In the genomic region with DNA sequence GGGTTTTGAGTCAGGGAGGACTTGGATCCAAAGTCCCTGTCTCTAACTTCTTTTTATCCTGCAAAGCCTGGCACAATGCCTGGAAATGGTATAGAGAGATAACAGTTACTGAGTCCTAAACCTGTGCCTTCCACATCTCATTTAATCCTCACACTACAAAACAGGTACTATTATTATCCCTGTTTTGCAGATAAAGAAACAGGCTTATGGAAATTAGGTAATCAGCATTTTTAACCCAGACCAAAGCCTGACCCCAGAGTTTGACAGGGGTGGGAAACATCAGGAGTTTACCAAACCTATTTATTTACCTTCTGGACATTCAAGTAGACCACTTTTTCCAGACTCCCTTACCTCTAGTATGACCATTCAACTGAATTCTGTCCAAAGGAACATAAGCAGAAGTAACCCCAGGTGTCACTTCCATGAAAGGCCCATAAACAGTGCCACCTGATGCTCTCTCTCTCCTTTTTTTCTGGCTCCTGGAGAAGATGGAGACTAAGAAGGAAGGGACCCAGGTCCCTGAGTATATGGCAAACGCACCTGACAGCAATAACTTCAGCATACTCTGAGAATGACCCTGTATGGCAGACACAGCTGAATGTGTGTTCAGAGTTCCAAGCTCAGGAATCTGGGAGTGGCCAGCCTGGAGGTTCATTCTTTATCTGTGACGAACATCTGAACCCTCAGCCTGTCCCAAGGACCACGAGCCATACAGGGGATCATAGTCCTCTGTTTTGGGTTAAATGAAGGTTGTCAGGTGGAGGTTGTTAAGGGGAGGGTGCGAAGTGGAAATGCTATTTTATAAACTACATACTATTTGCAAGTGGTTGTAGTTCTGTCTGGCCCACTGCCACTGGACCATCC, we compare ENCODE assay signal across 1 cellular context.
A peak's percentile ranks its signal among the peaks of the same experiment; 100 is the strongest.
TF ChIP-seq lines count a peak whose summit lies in the region.

No MANE protein-coding gene starts in this region.

TF ChIP-seq in HepG2, 621 proteins besides CTCF, POLR2A, EP300 and RAD21 (continued from another document and continues in another):
- TF ChIP-seq ZNF781 (CRISPR knock-in tag; IDR thresholded peaks at IDR 0.05; ENCODE audit: borderline replicate concordance, not compliant biosample characterization), result no peak
- TF ChIP-seq SALL2 (CRISPR knock-in tag; IDR thresholded peaks at IDR 0.05), result no peak
- 0 out of 2 replicates have a peak, but pooled peaks have one; percentile 40 for TF ChIP-seq ZMYM4 (CRISPR knock-in tag; IDR thresholded peaks at IDR 0.05)
- no peak for TF ChIP-seq DMAP1 (CRISPR knock-in tag; IDR thresholded peaks at IDR 0.05)
- peak; percentile 66 for TF ChIP-seq RARA (CRISPR knock-in tag; IDR thresholded peaks at IDR 0.05)
- TF ChIP-seq MATR3 (CRISPR knock-in tag; IDR thresholded peaks at IDR 0.05), result no peak
- TF ChIP-seq SNAI1 (CRISPR knock-in tag; IDR thresholded peaks at IDR 0.05; ENCODE audit: borderline replicate concordance), result 0 out of 2 replicates have a peak, but pooled peaks have one; percentile 51
- TF ChIP-seq, protein P1, sequence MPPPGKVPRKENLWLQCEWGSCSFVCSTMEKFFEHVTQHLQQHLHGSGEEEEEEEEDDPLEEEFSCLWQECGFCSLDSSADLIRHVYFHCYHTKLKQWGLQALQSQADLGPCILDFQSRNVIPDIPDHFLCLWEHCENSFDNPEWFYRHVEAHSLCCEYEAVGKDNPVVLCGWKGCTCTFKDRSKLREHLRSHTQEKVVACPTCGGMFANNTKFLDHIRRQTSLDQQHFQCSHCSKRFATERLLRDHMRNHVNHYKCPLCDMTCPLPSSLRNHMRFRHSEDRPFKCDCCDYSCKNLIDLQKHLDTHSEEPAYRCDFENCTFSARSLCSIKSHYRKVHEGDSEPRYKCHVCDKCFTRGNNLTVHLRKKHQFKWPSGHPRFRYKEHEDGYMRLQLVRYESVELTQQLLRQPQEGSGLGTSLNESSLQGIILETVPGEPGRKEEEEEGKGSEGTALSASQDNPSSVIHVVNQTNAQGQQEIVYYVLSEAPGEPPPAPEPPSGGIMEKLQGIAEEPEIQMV (CRISPR knock-in tag; IDR thresholded peaks at IDR 0.05; ENCODE audit: low read depth), result no peak
- TF ChIP-seq, protein P2, sequence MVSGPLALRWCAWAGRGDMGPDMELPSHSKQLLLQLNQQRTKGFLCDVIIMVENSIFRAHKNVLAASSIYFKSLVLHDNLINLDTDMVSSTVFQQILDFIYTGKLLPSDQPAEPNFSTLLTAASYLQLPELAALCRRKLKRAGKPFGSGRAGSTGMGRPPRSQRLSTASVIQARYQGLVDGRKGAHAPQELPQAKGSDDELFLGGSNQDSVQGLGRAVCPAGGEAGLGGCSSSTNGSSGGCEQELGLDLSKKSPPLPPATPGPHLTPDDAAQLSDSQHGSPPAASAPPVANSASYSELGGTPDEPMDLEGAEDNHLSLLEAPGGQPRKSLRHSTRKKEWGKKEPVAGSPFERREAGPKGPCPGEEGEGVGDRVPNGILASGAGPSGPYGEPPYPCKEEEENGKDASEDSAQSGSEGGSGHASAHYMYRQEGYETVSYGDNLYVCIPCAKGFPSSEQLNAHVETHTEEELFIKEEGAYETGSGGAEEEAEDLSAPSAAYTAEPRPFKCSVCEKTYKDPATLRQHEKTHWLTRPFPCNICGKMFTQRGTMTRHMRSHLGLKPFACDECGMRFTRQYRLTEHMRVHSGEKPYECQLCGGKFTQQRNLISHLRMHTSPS (CRISPR knock-in tag; IDR thresholded peaks at IDR 0.05; ENCODE audit: low read depth), result no peak
- TF ChIP-seq ZNF674 (CRISPR knock-in tag; IDR thresholded peaks at IDR 0.05; ENCODE audit: low read depth), result no peak
- no peak; the same call in 1 of the 2 replicates for TF ChIP-seq SSRP1 (CRISPR knock-in tag; IDR thresholded peaks at IDR 0.05)
- TF ChIP-seq REPIN1 (CRISPR knock-in tag; IDR thresholded peaks at IDR 0.05; ENCODE audit: borderline replicate concordance, low read depth), result peak; percentile 48; the same call in 1 of the 2 replicates
- TF ChIP-seq, protein P3, sequence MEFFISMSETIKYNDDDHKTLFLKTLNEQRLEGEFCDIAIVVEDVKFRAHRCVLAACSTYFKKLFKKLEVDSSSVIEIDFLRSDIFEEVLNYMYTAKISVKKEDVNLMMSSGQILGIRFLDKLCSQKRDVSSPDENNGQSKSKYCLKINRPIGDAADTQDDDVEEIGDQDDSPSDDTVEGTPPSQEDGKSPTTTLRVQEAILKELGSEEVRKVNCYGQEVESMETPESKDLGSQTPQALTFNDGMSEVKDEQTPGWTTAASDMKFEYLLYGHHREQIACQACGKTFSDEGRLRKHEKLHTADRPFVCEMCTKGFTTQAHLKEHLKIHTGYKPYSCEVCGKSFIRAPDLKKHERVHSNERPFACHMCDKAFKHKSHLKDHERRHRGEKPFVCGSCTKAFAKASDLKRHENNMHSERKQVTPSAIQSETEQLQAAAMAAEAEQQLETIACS (CRISPR knock-in tag; IDR thresholded peaks at IDR 0.05), result no peak
- TF ChIP-seq, protein P4, sequence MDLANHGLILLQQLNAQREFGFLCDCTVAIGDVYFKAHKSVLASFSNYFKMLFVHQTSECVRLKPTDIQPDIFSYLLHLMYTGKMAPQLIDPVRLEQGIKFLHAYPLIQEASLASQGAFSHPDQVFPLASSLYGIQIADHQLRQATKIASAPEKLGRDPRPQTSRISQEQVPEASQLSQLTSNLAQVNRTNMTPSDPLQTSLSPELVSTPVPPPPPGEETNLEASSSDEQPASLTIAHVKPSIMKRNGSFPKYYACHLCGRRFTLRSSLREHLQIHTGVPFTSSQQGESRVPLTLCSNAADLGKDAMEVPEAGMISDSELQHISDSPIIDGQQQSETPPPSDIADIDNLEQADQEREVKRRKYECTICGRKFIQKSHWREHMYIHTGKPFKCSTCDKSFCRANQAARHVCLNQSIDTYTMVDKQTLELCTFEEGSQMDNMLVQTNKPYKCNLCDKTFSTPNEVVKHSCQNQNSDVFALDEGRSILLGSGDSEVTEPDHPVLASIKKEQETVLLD (CRISPR knock-in tag; IDR thresholded peaks at IDR 0.05; ENCODE audit: low read depth), result no peak
- 0 out of 2 replicates have a peak, but pooled peaks have one; percentile 52 for TF ChIP-seq ZNF589 (CRISPR knock-in tag; conservative IDR thresholded peaks at IDR 0.05)
- TF ChIP-seq, protein P5, sequence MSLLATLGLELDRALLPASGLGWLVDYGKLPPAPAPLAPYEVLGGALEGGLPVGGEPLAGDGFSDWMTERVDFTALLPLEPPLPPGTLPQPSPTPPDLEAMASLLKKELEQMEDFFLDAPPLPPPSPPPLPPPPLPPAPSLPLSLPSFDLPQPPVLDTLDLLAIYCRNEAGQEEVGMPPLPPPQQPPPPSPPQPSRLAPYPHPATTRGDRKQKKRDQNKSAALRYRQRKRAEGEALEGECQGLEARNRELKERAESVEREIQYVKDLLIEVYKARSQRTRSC (CRISPR knock-in tag; IDR thresholded peaks at IDR 0.05; ENCODE audit: low read depth), result no peak
- no peak for TF ChIP-seq FOXC1 (CRISPR knock-in tag; IDR thresholded peaks at IDR 0.05; ENCODE audit: borderline replicate concordance)
- TF ChIP-seq ZNF577 (CRISPR knock-in tag; IDR thresholded peaks at IDR 0.05; ENCODE audit: borderline replicate concordance, low read depth), result no peak
- TF ChIP-seq ZNF75D (CRISPR knock-in tag; IDR thresholded peaks at IDR 0.05; ENCODE audit: borderline replicate concordance), result no peak
- no peak for TF ChIP-seq ZNF83 (CRISPR knock-in tag; IDR thresholded peaks at IDR 0.05; ENCODE audit: borderline replicate concordance)
- 0 out of 2 replicates have a peak, but pooled peaks have one; percentile 22 for TF ChIP-seq ZBTB7B (CRISPR knock-in tag; IDR thresholded peaks at IDR 0.05)
- TF ChIP-seq SALL1 (CRISPR knock-in tag; IDR thresholded peaks at IDR 0.05), result peak; percentile 58
- no peak for TF ChIP-seq PCBP2 (optimal IDR thresholded peaks at IDR 0.05; ENCODE audit: low read depth, low read length, poor library complexity, severe bottlenecking)
- no peak for TF ChIP-seq ZBTB1 (CRISPR knock-in tag; IDR thresholded peaks at IDR 0.05; ENCODE audit: borderline replicate concordance)
- no peak for TF ChIP-seq GPN1 (CRISPR knock-in tag; IDR thresholded peaks at IDR 0.05; ENCODE audit: borderline replicate concordance)
- TF ChIP-seq, protein P6, sequence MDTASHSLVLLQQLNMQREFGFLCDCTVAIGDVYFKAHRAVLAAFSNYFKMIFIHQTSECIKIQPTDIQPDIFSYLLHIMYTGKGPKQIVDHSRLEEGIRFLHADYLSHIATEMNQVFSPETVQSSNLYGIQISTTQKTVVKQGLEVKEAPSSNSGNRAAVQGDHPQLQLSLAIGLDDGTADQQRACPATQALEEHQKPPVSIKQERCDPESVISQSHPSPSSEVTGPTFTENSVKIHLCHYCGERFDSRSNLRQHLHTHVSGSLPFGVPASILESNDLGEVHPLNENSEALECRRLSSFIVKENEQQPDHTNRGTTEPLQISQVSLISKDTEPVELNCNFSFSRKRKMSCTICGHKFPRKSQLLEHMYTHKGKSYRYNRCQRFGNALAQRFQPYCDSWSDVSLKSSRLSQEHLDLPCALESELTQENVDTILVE (CRISPR knock-in tag; IDR thresholded peaks at IDR 0.05), result 0 out of 2 replicates have a peak, but pooled peaks have one; percentile 26
- TF ChIP-seq ESRRA (CRISPR knock-in tag; IDR thresholded peaks at IDR 0.05; ENCODE audit: low read depth), result peak; percentile 98
- no peak for TF ChIP-seq SRY (CRISPR knock-in tag; IDR thresholded peaks at IDR 0.05)
- no peak for TF ChIP-seq FOXK1 (CRISPR knock-in tag; IDR thresholded peaks at IDR 0.05; ENCODE audit: borderline replicate concordance, low read depth)
- no peak for TF ChIP-seq ZFP82 (CRISPR knock-in tag; IDR thresholded peaks at IDR 0.05; ENCODE audit: borderline replicate concordance)
- TF ChIP-seq, protein P7, sequence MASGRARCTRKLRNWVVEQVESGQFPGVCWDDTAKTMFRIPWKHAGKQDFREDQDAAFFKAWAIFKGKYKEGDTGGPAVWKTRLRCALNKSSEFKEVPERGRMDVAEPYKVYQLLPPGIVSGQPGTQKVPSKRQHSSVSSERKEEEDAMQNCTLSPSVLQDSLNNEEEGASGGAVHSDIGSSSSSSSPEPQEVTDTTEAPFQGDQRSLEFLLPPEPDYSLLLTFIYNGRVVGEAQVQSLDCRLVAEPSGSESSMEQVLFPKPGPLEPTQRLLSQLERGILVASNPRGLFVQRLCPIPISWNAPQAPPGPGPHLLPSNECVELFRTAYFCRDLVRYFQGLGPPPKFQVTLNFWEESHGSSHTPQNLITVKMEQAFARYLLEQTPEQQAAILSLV (CRISPR knock-in tag; IDR thresholded peaks at IDR 0.05; ENCODE audit: borderline replicate concordance), result no peak
- no peak for TF ChIP-seq AGO1 (IDR thresholded peaks at IDR 0.05; ENCODE audit: low read depth, low read length, poor library complexity, severe bottlenecking)
- peak; percentile 15; the same call in 1 of the 2 replicates for TF ChIP-seq GATA4 (IDR thresholded peaks at IDR 0.05; ENCODE audit: borderline replicate concordance, low read depth)
- no peak for TF ChIP-seq ZNF615 (CRISPR knock-in tag; IDR thresholded peaks at IDR 0.05; ENCODE audit: borderline replicate concordance)
- no peak for TF ChIP-seq ZNF703 (CRISPR knock-in tag; IDR thresholded peaks at IDR 0.05; ENCODE audit: borderline replicate concordance)
- TF ChIP-seq ZKSCAN1 (IDR thresholded peaks at IDR 0.05; ENCODE audit: low read length), result no peak
- peak; percentile 42; the same call in 1 of the 2 replicates for TF ChIP-seq ZNF614 (CRISPR knock-in tag; IDR thresholded peaks at IDR 0.05; ENCODE audit: borderline replicate concordance)
- no peak for TF ChIP-seq ZNF768 (CRISPR knock-in tag; IDR thresholded peaks at IDR 0.05)
- TF ChIP-seq, protein P8, sequence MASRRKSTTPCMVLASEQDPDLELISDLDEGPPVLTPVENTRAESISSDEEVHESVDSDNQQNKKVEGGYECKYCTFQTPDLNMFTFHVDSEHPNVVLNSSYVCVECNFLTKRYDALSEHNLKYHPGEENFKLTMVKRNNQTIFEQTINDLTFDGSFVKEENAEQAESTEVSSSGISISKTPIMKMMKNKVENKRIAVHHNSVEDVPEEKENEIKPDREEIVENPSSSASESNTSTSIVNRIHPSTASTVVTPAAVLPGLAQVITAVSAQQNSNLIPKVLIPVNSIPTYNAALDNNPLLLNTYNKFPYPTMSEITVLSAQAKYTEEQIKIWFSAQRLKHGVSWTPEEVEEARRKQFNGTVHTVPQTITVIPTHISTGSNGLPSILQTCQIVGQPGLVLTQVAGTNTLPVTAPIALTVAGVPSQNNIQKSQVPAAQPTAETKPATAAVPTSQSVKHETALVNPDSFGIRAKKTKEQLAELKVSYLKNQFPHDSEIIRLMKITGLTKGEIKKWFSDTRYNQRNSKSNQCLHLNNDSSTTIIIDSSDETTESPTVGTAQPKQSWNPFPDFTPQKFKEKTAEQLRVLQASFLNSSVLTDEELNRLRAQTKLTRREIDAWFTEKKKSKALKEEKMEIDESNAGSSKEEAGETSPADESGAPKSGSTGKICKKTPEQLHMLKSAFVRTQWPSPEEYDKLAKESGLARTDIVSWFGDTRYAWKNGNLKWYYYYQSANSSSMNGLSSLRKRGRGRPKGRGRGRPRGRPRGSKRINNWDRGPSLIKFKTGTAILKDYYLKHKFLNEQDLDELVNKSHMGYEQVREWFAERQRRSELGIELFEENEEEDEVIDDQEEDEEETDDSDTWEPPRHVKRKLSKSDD (CRISPR knock-in tag; IDR thresholded peaks at IDR 0.05; ENCODE audit: low read depth), result no peak
- no peak for TF ChIP-seq ZNF530 (CRISPR knock-in tag; IDR thresholded peaks at IDR 0.05; ENCODE audit: low read depth)
- no peak for TF ChIP-seq ZNF547 (CRISPR knock-in tag; IDR thresholded peaks at IDR 0.05)
- no peak for TF ChIP-seq GTF2F1 (IDR thresholded peaks at IDR 0.05; ENCODE audit: low read length)
- no peak for TF ChIP-seq ZNF101 (CRISPR knock-in tag; IDR thresholded peaks at IDR 0.05; ENCODE audit: borderline replicate concordance, low read depth)
- TF ChIP-seq SOX6 (IDR thresholded peaks at IDR 0.05), result no peak
- no peak for TF ChIP-seq SOX6 (CRISPR knock-in tag; IDR thresholded peaks at IDR 0.05)
- TF ChIP-seq RCOR2 (CRISPR knock-in tag; IDR thresholded peaks at IDR 0.05), result 0 out of 2 replicates have a peak, but pooled peaks have one; percentile 18
- TF ChIP-seq PCBP1 (IDR thresholded peaks at IDR 0.05; ENCODE audit: borderline replicate concordance, low read depth, low read length), result no peak
- TF ChIP-seq KLF15 (CRISPR knock-in tag; IDR thresholded peaks at IDR 0.05; ENCODE audit: borderline replicate concordance), result no peak
- TF ChIP-seq ZNF598 (CRISPR knock-in tag; IDR thresholded peaks at IDR 0.05; ENCODE audit: borderline replicate concordance), result no peak
- TF ChIP-seq, protein P9, sequence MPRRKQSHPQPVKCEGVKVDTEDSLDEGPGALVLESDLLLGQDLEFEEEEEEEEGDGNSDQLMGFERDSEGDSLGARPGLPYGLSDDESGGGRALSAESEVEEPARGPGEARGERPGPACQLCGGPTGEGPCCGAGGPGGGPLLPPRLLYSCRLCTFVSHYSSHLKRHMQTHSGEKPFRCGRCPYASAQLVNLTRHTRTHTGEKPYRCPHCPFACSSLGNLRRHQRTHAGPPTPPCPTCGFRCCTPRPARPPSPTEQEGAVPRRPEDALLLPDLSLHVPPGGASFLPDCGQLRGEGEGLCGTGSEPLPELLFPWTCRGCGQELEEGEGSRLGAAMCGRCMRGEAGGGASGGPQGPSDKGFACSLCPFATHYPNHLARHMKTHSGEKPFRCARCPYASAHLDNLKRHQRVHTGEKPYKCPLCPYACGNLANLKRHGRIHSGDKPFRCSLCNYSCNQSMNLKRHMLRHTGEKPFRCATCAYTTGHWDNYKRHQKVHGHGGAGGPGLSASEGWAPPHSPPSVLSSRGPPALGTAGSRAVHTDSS (CRISPR knock-in tag; conservative IDR thresholded peaks at IDR 0.05), result no peak
- peak; percentile 3; the same call in 1 of the 2 replicates for TF ChIP-seq ZNF558 (CRISPR knock-in tag; IDR thresholded peaks at IDR 0.05; ENCODE audit: borderline replicate concordance)
- no peak for TF ChIP-seq ZEB1 (IDR thresholded peaks at IDR 0.05; ENCODE audit: insufficient replicate concordance, low read depth)
